1 cellular context compared by ENCODE assay signal in genomic region chr14:81533536-81534343, GRCh38.
TF ChIP-seq lines count a peak whose summit lies in the region.

SEL1L (minus strand) TSS chr14:81533853; CDS start chr14:81533744, 109 bp downstream.

TF ChIP-seq in GM12878, 131 proteins besides CTCF, POLR2A, EP300 and RAD21 (continued from another document):
- TF ChIP-seq PBX3 (IDR thresholded peaks at IDR 0.05; ENCODE audit: insufficient replicate concordance, low read depth, low read length) (peak; percentile 80), NKRF (conservative IDR thresholded peaks at IDR 0.05) (peak; percentile 94), SIX5 (IDR thresholded peaks at IDR 0.05; ENCODE audit: low read depth, low read length, severe bottlenecking) (peak; percentile 99), PAX5 (IDR thresholded peaks at IDR 0.05; ENCODE audit: borderline replicate concordance, low read depth, low read length) (peak; percentile 40; the same call in 1 of the 2 replicates), MXI1 (IDR thresholded peaks at IDR 0.05; ENCODE audit: low read depth, low read length) (0 out of 2 replicates have a peak, but pooled peaks have one; percentile 67), PAX8 (IDR thresholded peaks at IDR 0.05) (no peak), POLR2AphosphoS5 (IDR thresholded peaks at IDR 0.05; ENCODE audit: low read length) (peak; percentile 92), POLR2AphosphoS2 (IDR thresholded peaks at IDR 0.05; ENCODE audit: low read depth, low read length) (peak; percentile 87), FOS (IDR thresholded peaks at IDR 0.05; ENCODE audit: borderline replicate concordance, extremely low read depth, insufficient read length) (peak; percentile 80), EED (IDR thresholded peaks at IDR 0.05; ENCODE audit: low read depth) (no peak), CBX5 (IDR thresholded peaks at IDR 0.05; ENCODE audit: low read depth) (no peak), RELA (IDR thresholded peaks at IDR 0.05; ENCODE audit: borderline replicate concordance, partially characterized antibody) (peak; percentile 13), IKZF1 (conservative IDR thresholded peaks at IDR 0.05) (peak; percentile 93), MEF2B (IDR thresholded peaks at IDR 0.05; ENCODE audit: partially characterized antibody, poor library complexity, severe bottlenecking) (no peak), CREM (IDR thresholded peaks at IDR 0.05; ENCODE audit: low read depth) (peak; percentile 88)
TF ChIP-seq in GM12878: peak in this region for 49.
